Comparison of ENCODE assay signal across 3 cellular contexts in the genomic region with DNA sequence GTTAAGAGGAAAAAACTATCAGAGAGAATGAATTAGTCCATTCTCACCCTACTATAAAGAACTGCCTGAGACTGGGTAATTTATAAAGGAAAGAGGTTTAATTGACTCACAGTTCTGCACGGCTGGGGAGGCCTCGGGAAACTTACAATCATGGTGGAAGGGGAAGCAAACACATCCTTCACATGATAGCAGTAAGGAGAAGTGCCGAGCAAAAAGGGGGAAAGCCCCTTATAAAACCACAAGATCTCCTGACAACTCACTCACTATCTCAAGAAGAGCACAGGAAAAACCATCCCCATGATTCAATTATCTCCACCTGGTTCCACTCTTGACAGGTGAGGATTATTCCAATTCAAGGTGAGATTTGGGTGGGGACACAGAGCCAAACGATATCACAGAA. TPM values are rescaled to one million over a fixed set of nuclear protein-coding genes. Genes with fewer than 3 reads are reported as not detected.
"Had no signal": no experiment of that assay in that cellular context is flagged by ENCODE, and none has a peak within 500 bp of the region (broad histone marks: within the 10 kb centered on the region; RNA-seq: fewer than 3 reads in every experiment).

No MANE protein-coding gene starts in this region.

RNA-seq across cellular contexts. Expression of a gene that starts 29.3 kb away (rescaled TPM):
- total RNA-seq: HT1080 had no signal
- polyA plus RNA-seq: HepG2, IMR-90 had no signal
